In genomic region chr15:71669688-71670087, GRCh38 we compare ENCODE assay signal across 1 cellular context.
TF ChIP-seq lines count a peak whose summit lies in the region.

No MANE protein-coding gene starts in this region.

TF ChIP-seq in HepG2, 621 proteins besides CTCF, POLR2A, EP300 and RAD21 (continued from another document):
- no peak for TF ChIP-seq SKIL (CRISPR knock-in tag; IDR thresholded peaks at IDR 0.05; ENCODE audit: borderline replicate concordance)
- TF ChIP-seq RBAK (CRISPR knock-in tag; IDR thresholded peaks at IDR 0.05), result no peak
- no peak for TF ChIP-seq ZNF30 (CRISPR knock-in tag; IDR thresholded peaks at IDR 0.05)
- no peak for TF ChIP-seq ZNF879 (CRISPR knock-in tag; IDR thresholded peaks at IDR 0.05)
